Comparison of ENCODE assay signal across 11 cellular contexts in the genomic region with DNA sequence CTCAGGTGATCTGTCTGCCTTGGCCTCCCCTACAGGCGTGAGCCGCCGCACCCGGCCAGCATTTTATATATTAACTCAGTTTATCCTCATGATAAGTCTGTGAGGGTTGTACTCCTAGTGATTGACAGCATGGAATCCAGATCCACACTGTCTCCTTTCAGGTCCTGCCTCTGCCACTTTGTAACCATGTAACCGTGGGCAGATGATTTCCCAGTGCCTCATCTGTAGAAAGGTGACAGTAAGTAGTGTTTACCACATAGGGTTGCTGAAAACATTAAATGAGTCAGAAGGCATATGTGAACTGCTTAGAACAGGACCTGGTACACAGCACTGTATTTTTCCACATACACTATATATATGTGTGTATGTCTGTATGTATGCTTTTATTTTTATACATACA. TPM values are rescaled to one million over a fixed set of nuclear protein-coding genes. Genes with fewer than 3 reads are reported as not detected.
A peak's percentile ranks its signal among the peaks of the same experiment; 100 is the strongest.
DNase-seq lines count a peak whose midpoint lies in the region; TF ChIP-seq lines count a peak whose summit lies in the region.
"Had no signal": no experiment of that assay in that cellular context is flagged by ENCODE, and none has a peak within 500 bp of the region (broad histone marks: within the 10 kb centered on the region; RNA-seq: fewer than 3 reads in every experiment).

No MANE protein-coding gene starts in this region.

- intact Hi-C loops in Calu3 (cut with micrococcal nuclease; ENCODE audit: unreplicated experiment), result no loop called here

- H3K4me1 Mint-ChIP-seq in Calu3 (ENCODE audit: low read depth, unreplicated experiment) (peaks cover 13% of the 10 kb centered on the region), brain (peaks cover 67% of the 10 kb centered on the region)

- no peaks in the 10 kb centered on the region for H3K27me3 ChIP-seq in osteoblast (ENCODE audit: insufficient read depth, low read length)
- H3K27me3 ChIP-seq: adrenal gland had no signal

- no peaks in the 10 kb centered on the region for H3K36me3 ChIP-seq in osteoblast (ENCODE audit: insufficient read depth, low read length)
- H3K36me3 ChIP-seq: adrenal gland had no signal

- peaks cover 40% of the 10 kb centered on the region for H4K20me1 ChIP-seq in osteoblast (ENCODE audit: insufficient read depth, low read length)

- H3K36me3 Mint-ChIP-seq in Calu3 (ENCODE audit: insufficient read depth, unreplicated experiment), result peaks cover 30% of the 10 kb centered on the region
- peaks cover 12% of the 10 kb centered on the region for H3K36me3 Mint-ChIP-seq in brain

- H3K4me2 ChIP-seq in osteoblast (ENCODE audit: insufficient read depth, low read length), result peak overlapping the region; percentile 98

- H3K27ac Mint-ChIP-seq in Calu3 (ENCODE audit: unreplicated experiment), result no peak overlapping the region
- H3K27ac Mint-ChIP-seq in brain, result peak overlapping the region in 4 of 5 experiments; percentile 60 to 94 (median 81)

- H3K4me3 Mint-ChIP-seq in Calu3 (ENCODE audit: low read depth, unreplicated experiment) (peak overlapping the region; percentile 87), brain (peak overlapping the region; percentile 84 to 98 (median 85))

- no peak overlapping the region for H3K27ac ChIP-seq in osteoblast (ENCODE audit: low read depth, low read length)

- no peak overlapping the region for H2AFZ ChIP-seq in osteoblast (ENCODE audit: low read length)

- no peak for TF ChIP-seq CTCF in Calu3 (IDR thresholded peaks at IDR 0.05; ENCODE audit: unreplicated experiment)
- TF ChIP-seq CTCF in LNCaP clone FGC (IDR thresholded peaks at IDR 0.05; ENCODE audit: control insufficient read depth, extremely low read depth, insufficient read depth), result peak; percentile 5; the same call in 1 of the 2 replicates
- TF ChIP-seq CTCF in brain (conservative IDR thresholded peaks at IDR 0.05), result no peak
- TF ChIP-seq CTCF in osteoblast (IDR thresholded peaks at IDR 0.05; ENCODE audit: extremely low read depth, low read depth, low read length), result no peak
- TF ChIP-seq CTCF in GM10266 (IDR thresholded peaks at IDR 0.05; ENCODE audit: control insufficient read depth, insufficient read depth, low read depth, missing control alignments), result no peak

- no peak for DNase-seq in Calu3
- no peak for DNase-seq in LNCaP clone FGC (ENCODE audit: low read depth)
- DNase-seq in osteoblast (ENCODE audit: insufficient read length, low spot score, missing footprints), result peak; percentile 34
- DNase-seq in DMS153 (lab: John Stamatoyannopoulos, UW), result no peak
- no peak for DNase-seq in Ammon's horn (ENCODE audit: low spot score)
- no peak for DNase-seq in NCI-H2081 (lab: John Stamatoyannopoulos, UW)
- DNase-seq in GM10266 (ENCODE audit: extremely low spot score), result no peak
- DNase-seq: NK-92 treated with Interleukin-12 subunit alpha and Interleukin-12 subunit beta, amount 100 ng/mL, for 24 hours; stimulated activated CD4-positive, alpha-beta T cell treated with anti-CD3 and anti-CD28 coated beads, Interleukin-4, amount 100 ng/mL, for 4 hours had no signal

- H3K9me3 Mint-ChIP-seq in Calu3 (ENCODE audit: low read depth, unreplicated experiment), result no peaks in the 10 kb centered on the region
- peaks cover 0 to 2% (median 0%) of the 10 kb centered on the region in 5 experiments for H3K9me3 Mint-ChIP-seq in brain

- peaks cover 22% of the 10 kb centered on the region for H3K4me1 ChIP-seq in osteoblast (ENCODE audit: insufficient read depth, low read length)

- CTCF ChIA-PET in Calu3 (lab: Charles Lee), result no interaction called here

- no peaks in the 10 kb centered on the region for H3K27me3 Mint-ChIP-seq in Calu3 (ENCODE audit: unreplicated experiment)
- H3K27me3 Mint-ChIP-seq in brain, result peaks cover 15% of the 10 kb centered on the region

- peaks cover 63% of the 10 kb centered on the region for H3K79me2 ChIP-seq in osteoblast (ENCODE audit: insufficient read depth, low read length)

- H3K4me3 ChIP-seq in LNCaP clone FGC (ENCODE audit: low read depth, low read length) (peak overlapping the region; percentile 76), osteoblast (ENCODE audit: insufficient read depth, low read length) (no peak overlapping the region)

- H3K9me3 ChIP-seq in osteoblast (ENCODE audit: low read depth, low read length), result no peaks in the 10 kb centered on the region
- H3K9me3 ChIP-seq: adrenal gland had no signal

- no TSS peak for BruUV-seq in Calu3 (replicated peaks; lab: Mats Ljungman, UMichigan)

RNA-seq across cellular contexts. Expression of gene FYTTD1, which starts 2.4 kb away (rescaled TPM):
- total RNA-seq in Calu3 (2022) (37.4 and 37.6 TPM in 2 replicates), osteoblast (41.3 and 42.0 TPM in 2 replicates)
- polyA plus RNA-seq in brain (ENCODE audit: insufficient read depth, low read depth, low replicate concordance), result 47.1 TPM

RNA-seq across cellular contexts. Expression of gene RUBCN, which starts 15.4 kb away (rescaled TPM):
- total RNA-seq in Calu3 (2022) (22.9 and 32.2 TPM in 2 replicates), osteoblast (19.7 and 23.2 TPM in 2 replicates)
- polyA plus RNA-seq in brain (ENCODE audit: insufficient read depth, low read depth, low replicate concordance), result 20.8 TPM

RNA-seq across cellular contexts. Expression of gene LRCH3, which starts 38.9 kb away (rescaled TPM):
- total RNA-seq in Calu3 (2022) (39.4 and 44.6 TPM in 2 replicates), osteoblast (61.9 and 91.6 TPM in 2 replicates)
- 25.0 TPM for polyA plus RNA-seq in brain (ENCODE audit: insufficient read depth, low read depth, low replicate concordance)
